8 cellular contexts compared by ENCODE assay signal in genomic region chr17:44774271-44775135, GRCh38. TPM values are rescaled to one million over a fixed set of nuclear protein-coding genes. Genes with fewer than 3 reads are reported as not detected.
A peak's percentile ranks its signal among the peaks of the same experiment; 100 is the strongest.
DNase-seq lines count a peak whose midpoint lies in the region; ATAC-seq and TF ChIP-seq lines count a peak whose summit lies in the region.

No MANE protein-coding gene starts in this region.

- H3K27me3 ChIP-seq in CD4-positive, alpha-beta T cell (ENCODE audit: control insufficient read depth, insufficient read depth, low read length): peaks cover 2% of the 10 kb centered on the region
- H3K27me3 ChIP-seq in rectal smooth muscle tissue (ENCODE audit: control insufficient read depth, insufficient read depth, low read length) (no peaks in the 10 kb centered on the region), uterus (no peaks in the 10 kb centered on the region)

- POLR2A ChIA-PET in CD4-positive, alpha-beta T cell (lab: Charles Lee): interaction anchor here (1.7 kb wide), 1 partner anchor 287 kb away, joined by 9 read pairs; the partner anchor contains the start of gene NMT1

- peaks cover 14% of the 10 kb centered on the region for H3K27me3 Mint-ChIP-seq in CD4-positive, alpha-beta T cell

- H3K4me3 ChIP-seq in rectal smooth muscle tissue (ENCODE audit: low read length): peak overlapping the region; percentile 84
- peak overlapping the region; percentile 57 to 70 for H3K4me3 ChIP-seq in uterus

- peak overlapping the region; percentile 76 for H3K27ac Mint-ChIP-seq in CD4-positive, alpha-beta T cell

- no peak overlapping the region for H3K9ac ChIP-seq in rectal smooth muscle tissue (ENCODE audit: low read length)

- CTCF ChIA-PET in CD4-positive, alpha-beta T cell (lab: Charles Lee): interaction anchor here (1.0 to 1.9 kb wide), 3 partner anchors 88 to 325 kb away, joined by 3 to 8 read pairs (median 4); no protein-coding TSS in a partner anchor

- no peaks in the 10 kb centered on the region for H3K9me3 Mint-ChIP-seq in CD4-positive, alpha-beta T cell

- peak; percentile 98 for TF ChIP-seq CTCF in CD4-positive, alpha-beta T cell (IDR thresholded peaks at IDR 0.05)
- TF ChIP-seq CTCF in uterus (IDR thresholded peaks at IDR 0.05): peak; percentile 97 to 100 (median 99)

- H3K4me1 Mint-ChIP-seq in CD4-positive, alpha-beta T cell (ENCODE audit: low read depth): peaks cover 17% of the 10 kb centered on the region

- no peak overlapping the region for H3K27ac ChIP-seq in CD4-positive, alpha-beta T cell (ENCODE audit: low read depth, low read length)
- H3K27ac ChIP-seq in rectal smooth muscle tissue (ENCODE audit: low read depth, low read length): peak overlapping the region; percentile 16
- peak overlapping the region; percentile 9 to 26 for H3K27ac ChIP-seq in uterus

- intact Hi-C loops in CD4-positive, alpha-beta T cell (cut with DNase I, micrococcal nuclease): loop anchor here (1.0 to 5.0 kb wide), 9 partner anchors 91 to 423 kb away; partner anchors contain the start of genes C1QL1 (in 1 of the 2), EFTUD2 (in 1 of the 2), KIF18B (in 1 of the 2) and PLCD3 (in 1 of the 2)
- intact Hi-C loops in uterus (cut with DNase I; ENCODE audit: low total_unique reads): loop anchor here (5.0 kb wide), 2 partner anchors 93 to 258 kb away; no protein-coding TSS in a partner anchor

- no peak for TF ChIP-seq POLR2A in uterus (IDR thresholded peaks at IDR 0.05)

- H3K36me3 Mint-ChIP-seq in CD4-positive, alpha-beta T cell (ENCODE audit: low read depth): no peaks in the 10 kb centered on the region

- H3K9me3 ChIP-seq in CD4-positive, alpha-beta T cell (ENCODE audit: control insufficient read depth, low read length): no peaks in the 10 kb centered on the region
- no peaks in the 10 kb centered on the region for H3K9me3 ChIP-seq in uterus

- H3K4me1 ChIP-seq in rectal smooth muscle tissue (ENCODE audit: control insufficient read depth, insufficient read depth, low read length) (peaks cover 12% of the 10 kb centered on the region), uterus (peaks cover 0 to 6% of the 10 kb centered on the region in 2 donors)

- peak overlapping the region; percentile 91 for H3K4me3 Mint-ChIP-seq in CD4-positive, alpha-beta T cell

- DNase-seq in CD4-positive, alpha-beta T cell: peak; percentile 75 to 91 (median 84)
- DNase-seq in H4 (ENCODE audit: low spot score) (peak; percentile 84), NCI-H187 (lab: John Stamatoyannopoulos, UW) (peak; percentile 67 to 77), T-helper 2 cell (peak; percentile 60 to 87 (median 79)), amygdala (lab: John Stamatoyannopoulos, UW) (peak in 53 of 56 donors; percentile 19 to 90 (median 65)), hepatic stellate cell (ENCODE audit: low spot score) (peak; percentile 97), uterus (peak; percentile 85 to 88)

- peak; percentile 37 for ATAC-seq in CD4-positive, alpha-beta T cell (ENCODE audit: poor library complexity)

- H3K36me3 ChIP-seq in rectal smooth muscle tissue (ENCODE audit: control insufficient read depth, insufficient read depth, low read length) (no peaks in the 10 kb centered on the region), uterus (no peaks in the 10 kb centered on the region)

RNA-seq across cellular contexts. Expression of gene ADAM11, which starts 15.7 kb away (rescaled TPM):
- under 1 TPM; 0.16 to 0.47 TPM for total RNA-seq in CD4-positive, alpha-beta T cell
- 1.4 and 2.3 TPM in 2 replicates for total RNA-seq in H4 (2014; rRNA removed; shearing (Covaris generic))
- total RNA-seq in uterus: 1 to 10 TPM; 1.2 to 5.5 (median 2.1) TPM

RNA-seq across cellular contexts. Expression of gene GJC1, which starts 55.6 kb away (rescaled TPM):
- total RNA-seq in CD4-positive, alpha-beta T cell: not detected
- 8.2 and 8.8 TPM in 2 replicates for total RNA-seq in H4 (2014; rRNA removed; shearing (Covaris generic))
- total RNA-seq in uterus: 10 to 100 TPM; 10.6 to 79.4 (median 50.2) TPM
